Comparison of ENCODE assay signal across 8 cellular contexts in the genomic region with DNA sequence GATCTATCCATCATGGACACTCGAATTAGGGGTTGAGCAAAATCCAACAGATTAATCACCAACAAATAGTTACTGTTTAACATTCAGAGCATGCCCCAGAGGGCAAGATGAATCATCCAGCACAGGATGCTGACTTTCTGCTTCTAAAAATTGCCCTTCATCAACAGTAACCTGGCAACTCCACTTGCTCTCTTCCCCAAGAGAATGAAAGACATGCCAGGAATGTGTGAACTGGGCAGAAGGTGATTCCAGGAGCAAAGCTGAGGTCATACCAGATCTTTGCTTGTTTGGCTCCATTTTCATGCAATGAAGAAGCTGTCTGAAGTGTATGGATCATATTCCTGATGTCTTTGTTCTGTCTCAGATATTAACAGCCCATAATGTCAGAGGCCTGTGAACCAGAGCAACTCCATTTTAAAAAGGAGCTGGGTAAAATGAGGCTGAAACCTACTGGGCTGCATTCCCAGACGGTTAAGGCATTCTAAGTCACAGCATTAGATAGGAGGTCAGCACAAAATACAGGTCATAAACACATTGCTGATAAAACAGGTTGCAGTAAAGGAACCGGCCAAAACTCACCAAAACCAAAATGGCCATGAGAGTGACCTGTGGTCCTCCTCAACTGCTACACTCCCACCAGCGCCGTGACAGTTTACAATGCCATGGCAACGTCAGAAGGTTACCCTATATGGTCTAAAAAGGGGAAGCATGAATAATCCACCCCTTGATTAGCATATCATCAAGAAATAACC. TPM values are rescaled to one million over a fixed set of nuclear protein-coding genes. Genes with fewer than 3 reads are reported as not detected.
A peak's percentile ranks its signal among the peaks of the same experiment; 100 is the strongest.
DNase-seq lines count a peak whose midpoint lies in the region; ATAC-seq, FAIRE-seq and TF ChIP-seq lines count a peak whose summit lies in the region.

No MANE protein-coding gene starts in this region.

- peaks cover 12% of the 10 kb centered on the region for H3K79me2 ChIP-seq in hepatocyte

- DNase-seq in ACHN (peak; percentile 97), GM12891 (ENCODE audit: insufficient read length, low spot score) (no peak), NOMO-1 treated with DMSO at 0.1 percent for 48 hours (lab: John Stamatoyannopoulos, UW; ENCODE audit: unreplicated experiment) (peak; percentile 72), ascending aorta (ENCODE audit: low spot score in 2 of 2) (peak in 1 of 2 donors; percentile 90), hepatocyte (ENCODE audit: low spot score) (peak; percentile 81), skeletal muscle cell (ENCODE audit: low read depth) (peak; percentile 80)

- H3K27me3 ChIP-seq in ascending aorta (no peaks in the 10 kb centered on the region), hepatocyte (no peaks in the 10 kb centered on the region)

- TF ChIP-seq POLR2A in GM12891 (IDR thresholded peaks at IDR 0.05; ENCODE audit: low read depth, low read length): no peak

- no peaks in the 10 kb centered on the region for H3K36me3 ChIP-seq in ascending aorta
- H3K36me3 ChIP-seq in hepatocyte (replicated peaks; ENCODE audit: insufficient read depth, low read depth): no peaks in the 10 kb centered on the region

- peak overlapping the region in 1 of 2 donors; percentile 92 for H3K4me3 ChIP-seq in ascending aorta
- H3K4me3 ChIP-seq in hepatocyte: no peak overlapping the region
- no peak overlapping the region for H3K4me3 ChIP-seq in skeletal muscle cell (ENCODE audit: low read depth, low read length)

- peak; percentile 84 for FAIRE-seq in GM12891 (lab: Jason Lieb, UNC)

- H3K4me1 ChIP-seq in ascending aorta: peaks cover 11 to 23% of the 10 kb centered on the region in 2 donors
- peaks cover 22% of the 10 kb centered on the region for H3K4me1 ChIP-seq in hepatocyte (ENCODE audit: insufficient read depth)

- WGBS in hepatocyte (ENCODE audit: low lambda C conversion rate, missing lambda C conversion rate): 33% methylated on average over 6 of the region's 6 CpGs

- H2AFZ ChIP-seq in hepatocyte: peak overlapping the region; percentile 17

- intact Hi-C loops in ascending aorta (cut with DNase I): no loop called here

- H3K27ac ChIP-seq in ascending aorta: peak overlapping the region; percentile 99
- H3K27ac ChIP-seq in hepatocyte: peak overlapping the region; percentile 99

- peak overlapping the region; percentile 83 for H3K4me2 ChIP-seq in hepatocyte

- ATAC-seq in GM18519 (IDR thresholded peaks at IDR 0.05; ENCODE audit: low FRiP score, unreplicated experiment): no peak
- ATAC-seq in GM19351 (IDR thresholded peaks at IDR 0.05; ENCODE audit: unreplicated experiment): no peak

- H3K9me3 ChIP-seq in ascending aorta: no peaks in the 10 kb centered on the region
- no peaks in the 10 kb centered on the region for H3K9me3 ChIP-seq in hepatocyte (ENCODE audit: low read depth)

- TF ChIP-seq CTCF in ascending aorta (IDR thresholded peaks at IDR 0.05) (no peak), hepatocyte (IDR thresholded peaks at IDR 0.05; ENCODE audit: poor library complexity) (no peak)

- in situ Hi-C loops in ACHN (cut with HindIII; ENCODE audit: low pct_ligation_motif_present, low pct_unique_long_range_greater_than_20kb, low sequenced_read_pairs): no loop called here

- no peaks in the 10 kb centered on the region for H3K9me2 ChIP-seq in hepatocyte (replicated peaks; ENCODE audit: insufficient read depth)

- no peaks in the 10 kb centered on the region for H4K20me1 ChIP-seq in hepatocyte (ENCODE audit: insufficient read depth, poor library complexity, severe bottlenecking)

TF ChIP-seq in GM12891, 5 proteins besides CTCF, POLR2A, EP300 and RAD21:
- TF ChIP-seq PAX5 (IDR thresholded peaks at IDR 0.05; ENCODE audit: insufficient read depth, low read length, severe bottlenecking) (no peak), POU2F2 (IDR thresholded peaks at IDR 0.05; ENCODE audit: low read depth, low read length) (peak; percentile 52; the same call in 1 of the 2 replicates), TAF1 (IDR thresholded peaks at IDR 0.05; ENCODE audit: low read depth, low read length) (no peak), POLR2AphosphoS5 (IDR thresholded peaks at IDR 0.05; ENCODE audit: low read depth, low read length) (no peak)

RNA-seq across cellular contexts. Expression of gene ZNF367, which starts 2.5 kb away (rescaled TPM):
- 4.2 TPM for polyA plus RNA-seq in GM12891 (2012; ENCODE audit: low read depth, missing spikeins)
- total RNA-seq in ascending aorta (3.9 TPM), hepatocyte (3.3 and 3.6 TPM in 2 replicates)
- polyA plus RNA-seq in hepatocyte: 0.98 and 2.2 TPM in 2 replicates

RNA-seq across cellular contexts. Expression of gene HABP4, which starts 29.3 kb away (rescaled TPM):
- polyA plus RNA-seq in GM12891 (2012; ENCODE audit: low read depth, missing spikeins): 2.3 TPM
- total RNA-seq in ascending aorta: 26.9 TPM
- total RNA-seq in hepatocyte: 12.9 and 13.1 TPM in 2 replicates
- polyA plus RNA-seq in hepatocyte: 18.0 and 24.8 TPM in 2 replicates

RNA-seq across cellular contexts. Expression of gene SLC35D2, which starts 37.1 kb away (rescaled TPM):
- polyA plus RNA-seq in GM12891 (2012; ENCODE audit: low read depth, missing spikeins): 12.1 TPM
- total RNA-seq in ascending aorta (11.9 TPM), hepatocyte (77.7 and 89.7 TPM in 2 replicates)
- polyA plus RNA-seq in hepatocyte: 68.0 and 87.5 TPM in 2 replicates
